Comparison of ENCODE assay signal across 1 cellular context in the genomic region with DNA sequence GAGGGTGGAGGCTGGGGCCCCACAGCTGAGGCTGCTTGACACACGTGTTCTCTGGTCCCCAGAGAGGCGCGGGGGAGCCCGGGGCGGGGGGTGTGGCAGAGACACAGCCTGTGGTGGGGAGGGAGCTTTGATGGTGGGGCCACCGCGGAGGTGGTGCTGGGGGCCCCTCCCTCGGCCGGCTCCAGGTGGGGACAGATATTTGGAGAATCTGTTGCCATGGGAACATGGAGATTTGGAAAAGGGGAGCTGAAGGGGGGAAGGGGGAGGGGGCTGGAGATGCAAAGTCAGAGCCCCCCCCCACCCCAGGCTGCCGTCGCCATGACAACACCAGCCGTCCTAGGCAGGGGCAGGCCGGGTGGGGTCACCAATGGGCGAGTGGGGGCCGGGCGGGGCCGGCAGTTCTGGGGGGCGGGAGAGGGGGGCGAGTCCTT.
TF ChIP-seq lines count a peak whose summit lies in the region.

No MANE protein-coding gene starts in this region.

TF ChIP-seq in neural cell, 6 proteins besides CTCF, POLR2A, EP300 and RAD21:
- TF ChIP-seq POLR2AphosphoS5 (IDR thresholded peaks at IDR 0.05) = no peak
- no peak for TF ChIP-seq SMC3 (conservative IDR thresholded peaks at IDR 0.05; ENCODE audit: poor library complexity)
- TF ChIP-seq EZH2 (IDR thresholded peaks at IDR 0.05; ENCODE audit: borderline replicate concordance, insufficient read depth, low read length, poor library complexity, severe bottlenecking) = no peak
- TF ChIP-seq MXI1 (conservative IDR thresholded peaks at IDR 0.05; ENCODE audit: poor library complexity, severe bottlenecking) = no peak
- no peak for TF ChIP-seq TAF1 (IDR thresholded peaks at IDR 0.05; ENCODE audit: low read depth)
- TF ChIP-seq, protein P1, sequence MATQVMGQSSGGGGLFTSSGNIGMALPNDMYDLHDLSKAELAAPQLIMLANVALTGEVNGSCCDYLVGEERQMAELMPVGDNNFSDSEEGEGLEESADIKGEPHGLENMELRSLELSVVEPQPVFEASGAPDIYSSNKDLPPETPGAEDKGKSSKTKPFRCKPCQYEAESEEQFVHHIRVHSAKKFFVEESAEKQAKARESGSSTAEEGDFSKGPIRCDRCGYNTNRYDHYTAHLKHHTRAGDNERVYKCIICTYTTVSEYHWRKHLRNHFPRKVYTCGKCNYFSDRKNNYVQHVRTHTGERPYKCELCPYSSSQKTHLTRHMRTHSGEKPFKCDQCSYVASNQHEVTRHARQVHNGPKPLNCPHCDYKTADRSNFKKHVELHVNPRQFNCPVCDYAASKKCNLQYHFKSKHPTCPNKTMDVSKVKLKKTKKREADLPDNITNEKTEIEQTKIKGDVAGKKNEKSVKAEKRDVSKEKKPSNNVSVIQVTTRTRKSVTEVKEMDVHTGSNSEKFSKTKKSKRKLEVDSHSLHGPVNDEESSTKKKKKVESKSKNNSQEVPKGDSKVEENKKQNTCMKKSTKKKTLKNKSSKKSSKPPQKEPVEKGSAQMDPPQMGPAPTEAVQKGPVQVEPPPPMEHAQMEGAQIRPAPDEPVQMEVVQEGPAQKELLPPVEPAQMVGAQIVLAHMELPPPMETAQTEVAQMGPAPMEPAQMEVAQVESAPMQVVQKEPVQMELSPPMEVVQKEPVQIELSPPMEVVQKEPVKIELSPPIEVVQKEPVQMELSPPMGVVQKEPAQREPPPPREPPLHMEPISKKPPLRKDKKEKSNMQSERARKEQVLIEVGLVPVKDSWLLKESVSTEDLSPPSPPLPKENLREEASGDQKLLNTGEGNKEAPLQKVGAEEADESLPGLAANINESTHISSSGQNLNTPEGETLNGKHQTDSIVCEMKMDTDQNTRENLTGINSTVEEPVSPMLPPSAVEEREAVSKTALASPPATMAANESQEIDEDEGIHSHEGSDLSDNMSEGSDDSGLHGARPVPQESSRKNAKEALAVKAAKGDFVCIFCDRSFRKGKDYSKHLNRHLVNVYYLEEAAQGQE (IDR thresholded peaks at IDR 0.05; ENCODE audit: borderline replicate concordance) = no peak
